ENCODE assay signal across 8 cellular contexts in the genomic region with DNA sequence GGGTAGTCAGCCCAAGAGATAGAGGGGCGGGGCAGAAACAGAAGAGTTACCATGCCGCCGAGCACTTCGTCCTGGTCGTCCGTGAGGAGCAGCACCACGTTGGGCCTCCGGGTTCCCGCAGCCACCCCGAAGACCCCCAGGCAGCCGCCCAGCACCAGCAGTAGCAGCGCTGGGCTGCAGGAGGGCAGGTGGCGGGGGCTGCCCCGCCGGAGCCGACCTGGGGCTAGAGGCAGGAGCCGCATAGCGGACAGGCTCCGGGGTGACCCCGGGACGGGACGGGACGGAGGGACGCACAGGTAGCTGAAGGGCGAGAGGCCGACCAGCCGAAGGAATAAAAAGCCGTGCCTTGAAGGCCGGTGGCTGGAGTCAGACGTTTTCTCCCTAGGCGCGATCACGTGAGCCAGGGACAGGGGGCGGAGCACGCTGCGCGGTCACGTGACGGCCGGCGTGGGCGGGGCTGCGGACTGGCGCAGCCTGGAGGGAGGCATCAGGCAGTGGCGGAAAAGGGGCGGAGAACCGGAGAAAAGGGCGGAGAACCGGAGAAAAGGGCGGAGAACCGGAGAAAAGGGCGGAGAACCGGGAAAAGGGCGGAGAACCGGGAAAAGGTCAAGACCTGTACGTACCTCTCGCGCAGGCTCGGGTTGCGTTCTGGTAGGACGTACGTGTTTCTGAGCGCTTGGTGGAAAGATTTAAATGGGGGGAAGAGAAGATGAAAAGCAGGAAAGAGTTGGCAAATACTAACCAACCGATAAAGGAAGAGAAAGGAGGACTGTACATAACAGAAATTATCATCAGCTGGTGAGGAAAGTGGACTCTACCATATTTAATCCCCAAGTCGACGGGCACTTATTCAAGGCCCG. TPM values are rescaled to one million over a fixed set of nuclear protein-coding genes. Genes with fewer than 3 reads are reported as not detected.
DNase-seq lines count a peak whose midpoint lies in the region; ATAC-seq, FAIRE-seq and TF ChIP-seq lines count a peak whose summit lies in the region.

TSS of gene GNS (minus strand) at position 372 of the 860 bp plus-strand sequence. CDS start at position 242, 130 bp downstream.

- H3K4me3 ChIP-seq in breast epithelium (peak within 1 kb of the TSS; percentile 73 to 93 (median 82)), iPS-20b (ENCODE audit: low read length) (peak within 1 kb of the TSS; percentile 99), skin epidermis (peak within 1 kb of the TSS; percentile 66 to 100 (median 80))

- H3K9me3 ChIP-seq in breast epithelium (no peaks in the 10 kb centered on the region), iPS-20b (ENCODE audit: insufficient read depth, low read depth, low read length) (no peaks in the 10 kb centered on the region)

- intact Hi-C loops in breast epithelium (cut with DNase I; ENCODE audit: low total_unique reads), result no loop called here

- no peaks in the 10 kb centered on the region for H3K36me3 ChIP-seq in breast epithelium
- H3K36me3 ChIP-seq in iPS-20b (ENCODE audit: insufficient read depth, low read depth, low read length), result no peaks in the 10 kb centered on the region

- no peaks in the 10 kb centered on the region for H3K27me3 ChIP-seq in breast epithelium
- H3K27me3 ChIP-seq in iPS-20b (ENCODE audit: insufficient read depth, low read length), result no peaks in the 10 kb centered on the region

- FAIRE-seq in A204.1 (lab: Jason Lieb, UNC), result peak; percentile 91

- ATAC-seq in GM18861 (IDR thresholded peaks at IDR 0.05; ENCODE audit: unreplicated experiment), result peak; percentile 67
- ATAC-seq in HG03103 (IDR thresholded peaks at IDR 0.05; ENCODE audit: low read depth, unreplicated experiment), result peak; percentile 63

- no peak for TF ChIP-seq POLR2A in breast epithelium (IDR thresholded peaks at IDR 0.05)

- peaks cover 3% of the 10 kb centered on the region in 2 donors for H3K4me1 ChIP-seq in breast epithelium
- no peaks in the 10 kb centered on the region for H3K4me1 ChIP-seq in iPS-20b (ENCODE audit: insufficient read depth, low read length)

- TF ChIP-seq CTCF in VCaP (conservative IDR thresholded peaks at IDR 0.05) (no peak), breast epithelium (IDR thresholded peaks at IDR 0.05) (no peak)

- DNase-seq in NCI-H2196 (lab: John Stamatoyannopoulos, UW; ENCODE audit: unreplicated experiment), result peak; percentile 94
- DNase-seq in breast epithelium (ENCODE audit: low spot score in 2 of 2), result peak; percentile 94 to 96

- peak within 1 kb of the TSS; percentile 87 for H3K27ac ChIP-seq in VCaP
- peak within 1 kb of the TSS; percentile 83 to 93 for H3K27ac ChIP-seq in breast epithelium
- no peak within 1 kb of the TSS for H3K27ac ChIP-seq in iPS-20b (ENCODE audit: low read length)
- H3K27ac ChIP-seq in skin epidermis, result peak within 1 kb of the TSS; percentile 63 to 92 (median 82)

- H3K9ac ChIP-seq in iPS-20b (ENCODE audit: low read depth, low read length), result peak within 1 kb of the TSS; percentile 81

RNA-seq across cellular contexts. Expression of gene GNS, which starts in this region (rescaled TPM):
- total RNA-seq in breast epithelium, result 100 to 1,000 TPM in 1 of 3 donors, 10 to 100 TPM in 2; 94.4 to 250 (median 98.6) TPM
